Comparison of ENCODE assay signal across 8 cellular contexts in genomic region chr1:39258146-39258924, GRCh38. TPM values are rescaled to one million over a fixed set of nuclear protein-coding genes. Genes with fewer than 3 reads are reported as not detected.
DNase-seq lines count a peak whose midpoint lies in the region; ATAC-seq and FAIRE-seq lines count a peak whose summit lies in the region.

No MANE protein-coding gene starts in this region.

- FAIRE-seq in GM18507 (lab: Jason Lieb, UNC): peak; percentile 89

- intact Hi-C loops in left colon (cut with DNase I, micrococcal nuclease): loop anchor here in 1 of 2 donors (5.0 kb wide), 1 partner anchor 66 kb away; no protein-coding TSS in a partner anchor

- ATAC-seq in left colon: peak; percentile 85
- no peak for ATAC-seq in GM21825 (IDR thresholded peaks at IDR 0.05; ENCODE audit: unreplicated experiment)

- DNase-seq in 8988T (peak; percentile 33), GM18507 (ENCODE audit: extremely low spot score, insufficient read length, low read depth) (peak; percentile 42), NCI-H345 treated with DMSO at 0.1 percent for 48 hours (lab: John Stamatoyannopoulos, UW; ENCODE audit: unreplicated experiment) (peak; percentile 22), cerebellum (ENCODE audit: low spot score) (peak; percentile 81), left colon (peak in 1 of 2 donors; percentile 71)
- DNase-seq in activated CD4-positive, alpha-beta T cell treated with anti-CD3 and anti-CD28 coated beads for 4 hours: peak; percentile 62 to 75
- peak; percentile 49 to 58 for DNase-seq in stimulated activated CD4-positive, alpha-beta T cell treated with anti-CD3 and anti-CD28 coated beads, Interleukin-4, amount 100 ng/mL, for 48 hours (ENCODE audit: low read depth in 2 of 2)

RNA-seq across cellular contexts. Expression of gene MACF1, which starts 53.8 kb away (rescaled TPM):
- total RNA-seq in cerebellum: 417 TPM
- 100 to 1,000 TPM; 121 to 149 TPM for total RNA-seq in left colon
